Comparison of ENCODE assay signal across 31 cellular contexts in genomic region chr18:38759457-38759856, GRCh38.
"Had no signal": no experiment of that assay in that cellular context is flagged by ENCODE, and none has a peak within 500 bp of the region (broad histone marks: within the 10 kb centered on the region; RNA-seq: fewer than 3 reads in every experiment).

No MANE protein-coding gene starts in this region.

- H3K4me2 ChIP-seq: KMS-11, PC-9, SK-N-SH had no signal

- H3K4me1 ChIP-seq: adrenal gland, body of pancreas, breast epithelium, SJSA1 had no signal

- H3K9ac ChIP-seq: KMS-11, SK-N-SH had no signal

- ATAC-seq: activated CD8-positive, alpha-beta T cell treated with anti-CD3 and anti-CD28 coated beads, Interleukin-2, amount 10 ng/mL, durations not matched to agents 7 days and 5 days; activated naive CD4-positive, alpha-beta T cell treated with anti-CD3 and anti-CD28 coated beads, Interleukin-2, amount 50 U/mL, for 72 hours; body of pancreas had no signal

- DNase-seq: activated CD4-positive, alpha-beta T cell treated with anti-CD3 and anti-CD28 coated beads, Interleukin-2, amount 10 ng/mL, durations not matched to agents 24 days and 14 days; activated CD4-positive, alpha-beta T cell treated with anti-CD3 and anti-CD28 coated beads, Interleukin-2, amount 50 U/mL, for 48 hours; activated CD8-positive, alpha-beta T cell treated with anti-CD3 and anti-CD28 coated beads, Interleukin-2, amount 10 ng/mL, durations not matched to agents 7 days and 5 days; activated gamma-delta T cell; activated naive CD4-positive, alpha-beta T cell treated with Interleukin-2 at 50 U/mL for 16 hours; activated T-cell treated with anti-CD3 and anti-CD28 coated beads, Interleukin-2, amount 50 U/mL, for 24 hours; adrenal gland; body of pancreas; central memory CD4-positive, alpha-beta T cell; MG63; MV-4-11; NCI-H1092; NCI-H146; NCI-H187; NCI-H2029 treated with DMSO at 0.1 percent for 48 hours; NCI-H2107; NCI-H2171; NCI-H510A; NCI-H526; NCI-H748 treated with DMSO at 0.1 percent for 48 hours; NK-92 treated with Interleukin-12 subunit alpha and Interleukin-12 subunit beta, amount 100 ng/mL, for 24 hours; PC-9; SHP77 treated with DMSO at 0.1 percent for 48 hours; SK-N-SH had no signal

- H3K36me3 ChIP-seq: adrenal gland, breast epithelium, MG63, SJSA1 had no signal

- H2AFZ ChIP-seq: PC-9 had no signal

- H3K9me3 ChIP-seq: adrenal gland, body of pancreas, breast epithelium, MG63, SJSA1, SK-N-SH had no signal

- H3K27me3 ChIP-seq: adrenal gland, body of pancreas, breast epithelium, MG63, SJSA1 had no signal

- FAIRE-seq: astrocyte, RCC 7860, TTC549 had no signal

- H3K9me2 ChIP-seq: SK-N-SH had no signal

- H3K27ac ChIP-seq: adrenal gland, body of pancreas, breast epithelium, KMS-11, PC-9, SJSA1 had no signal

- H3K4me3 ChIP-seq: adrenal gland, body of pancreas, breast epithelium, MG63, PC-9, SJSA1 had no signal
